Comparison of ENCODE assay signal across 8 cellular contexts in genomic region chr1:110780600-110781484, GRCh38.
DNase-seq lines count a peak whose midpoint lies in the region; ATAC-seq and TF ChIP-seq lines count a peak whose summit lies in the region.

No MANE protein-coding gene starts in this region.

- no peak for TF ChIP-seq EP300 in sigmoid colon (IDR thresholded peaks at IDR 0.05)

- no peaks in the 10 kb centered on the region for H3K9me3 ChIP-seq in sigmoid colon

- intact Hi-C loops in sigmoid colon (cut with DNase I), result loop anchor here (5.0 kb wide), 2 partner anchors 149 to 164 kb away; no protein-coding TSS in a partner anchor

- H3K36me3 ChIP-seq in sigmoid colon, result no peaks in the 10 kb centered on the region

- H3K4me3 ChIP-seq in GM12865 (ENCODE audit: low read depth, low read length) (no peak overlapping the region), sigmoid colon (no peak overlapping the region)

- H3K4me1 ChIP-seq in sigmoid colon, result no peaks in the 10 kb centered on the region

- TF ChIP-seq POLR2A in sigmoid colon (IDR thresholded peaks at IDR 0.05), result no peak

- WGBS in sigmoid colon, 2 donors, result 30 to 33% methylated on average over 31 of the region's 31 CpGs

- H3K27ac ChIP-seq in sigmoid colon, result no peak overlapping the region

- H3K27me3 ChIP-seq in sigmoid colon, result peaks cover 0 to 21% (median 13%) of the 10 kb centered on the region in 3 donors

- TF ChIP-seq CTCF in GM12865 (IDR thresholded peaks at IDR 0.05; ENCODE audit: insufficient read depth, low read depth, low read length, missing control alignments), result peak; percentile 81
- TF ChIP-seq CTCF in sigmoid colon (IDR thresholded peaks at IDR 0.05), result peak; percentile 28 to 75 (median 59)

- peak; percentile 90 for DNase-seq in GM12865 (ENCODE audit: low read depth)
- peak; percentile 61 for DNase-seq in NCI-H1092 (lab: John Stamatoyannopoulos, UW)
- DNase-seq in T-helper 1 cell, result peak; percentile 43 to 81 (median 64)
- peak in 36 of 56 donors; percentile 3 to 87 (median 36) for DNase-seq in amygdala (lab: John Stamatoyannopoulos, UW)
- peak; percentile 41 to 51 for DNase-seq in hippocampal formation (lab: John Stamatoyannopoulos, UW)
- DNase-seq in sigmoid colon, result peak; percentile 80
- no peak for DNase-seq in cortex of kidney (lab: John Stamatoyannopoulos, UW)

- ATAC-seq in HG03439 (IDR thresholded peaks at IDR 0.05; ENCODE audit: unreplicated experiment), result no peak
